ENCODE assay signal across 9 cellular contexts in the genomic region with DNA sequence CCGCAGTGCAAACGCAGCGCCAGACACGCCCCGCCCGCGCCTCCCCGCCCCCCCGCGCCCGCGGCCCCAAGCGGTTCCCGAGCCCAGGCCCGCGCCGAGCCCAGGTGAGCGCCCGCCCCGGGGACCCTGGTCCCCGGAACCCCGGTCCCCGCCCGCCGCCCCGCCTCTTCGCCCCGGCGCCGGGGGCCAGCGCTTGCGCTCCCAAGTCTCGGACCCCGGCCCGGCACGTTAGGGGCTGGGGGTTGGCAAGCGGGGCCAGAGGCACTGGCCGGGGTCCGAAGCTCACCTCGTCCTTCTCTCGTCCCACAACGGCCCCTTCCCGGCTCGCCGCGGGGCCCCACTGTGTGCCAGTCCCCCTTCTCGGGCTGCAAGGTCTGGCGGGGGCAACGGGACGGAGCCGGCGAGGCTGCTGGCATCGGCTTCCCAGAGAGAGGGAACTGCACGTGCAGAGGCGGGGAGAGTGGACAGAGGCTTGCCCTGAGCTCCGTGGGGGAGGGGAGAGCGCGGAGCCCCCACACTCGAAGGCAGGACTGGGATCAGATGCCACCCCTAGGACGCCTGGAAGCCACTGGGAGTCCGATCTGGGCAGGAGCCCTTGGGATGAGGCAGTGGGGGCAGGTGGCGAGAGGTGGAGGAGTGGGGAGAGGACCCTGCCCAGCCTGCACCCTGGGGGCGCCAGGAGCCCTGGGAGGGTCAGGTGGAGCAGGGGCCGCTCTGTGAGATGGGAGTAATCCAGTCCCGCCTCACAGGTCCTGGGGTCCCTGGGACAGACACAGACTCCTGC. TPM values are rescaled to one million over a fixed set of nuclear protein-coding genes. Genes with fewer than 3 reads are reported as not detected.
A peak's percentile ranks its signal among the peaks of the same experiment; 100 is the strongest.
DNase-seq lines count a peak whose midpoint lies in the region; ATAC-seq and TF ChIP-seq lines count a peak whose summit lies in the region.
"Had no signal": no experiment of that assay in that cellular context is flagged by ENCODE, and none has a peak within 500 bp of the region (broad histone marks: within the 10 kb centered on the region; RNA-seq: fewer than 3 reads in every experiment).

No MANE protein-coding gene starts in this region.

- H3K36me3 Mint-ChIP-seq in T-helper 2 cell treated with Interferon-gamma antibody and Interleukin-4, amounts not matched to agents 5 μg/mL and 100 μg/mL, for 36 hours (ENCODE audit: low read depth): no peaks in the 10 kb centered on the region

- H3K27me3 ChIP-seq in thoracic aorta (replicated peaks; ENCODE audit: insufficient read depth): no peaks in the 10 kb centered on the region

- H3K36me3 ChIP-seq in mesodermal cell (ENCODE audit: control insufficient read depth, insufficient read depth, low read length): no peaks in the 10 kb centered on the region
- no peaks in the 10 kb centered on the region for H3K36me3 ChIP-seq in thoracic aorta

- H3K9me3 ChIP-seq in mesodermal cell (ENCODE audit: control insufficient read depth, low read length) (no peaks in the 10 kb centered on the region), thoracic aorta (no peaks in the 10 kb centered on the region)
- H3K9me3 ChIP-seq: A549 had no signal

- no peak for TF ChIP-seq CTCF in choroid plexus epithelial cell (conservative IDR thresholded peaks at IDR 0.05; ENCODE audit: low read depth, low read length)
- TF ChIP-seq CTCF in thoracic aorta (IDR thresholded peaks at IDR 0.05): no peak

- WGBS in mesodermal cell (ENCODE audit: insufficient coverage in 2 of 2), 2 experiments: 11 to 14% methylated on average over 49 to 56 of the region's 65 CpGs

- H3K27ac Mint-ChIP-seq in T-helper 2 cell treated with Interferon-gamma antibody and Interleukin-4, amounts not matched to agents 5 μg/mL and 100 μg/mL, for 36 hours: no peak overlapping the region

- no peaks in the 10 kb centered on the region for H3K9me3 Mint-ChIP-seq in T-helper 2 cell treated with Interferon-gamma antibody and Interleukin-4, amounts not matched to agents 5 μg/mL and 100 μg/mL, for 36 hours

- H3K27ac ChIP-seq in mesodermal cell (ENCODE audit: low read depth, low read length, severe bottlenecking): no peak overlapping the region
- H3K27ac ChIP-seq in thoracic aorta: no peak overlapping the region
- H3K27ac ChIP-seq: A549 had no signal

- no peak for DNase-seq in T-helper 2 cell treated with Interferon-gamma antibody and Interleukin-4, amounts not matched to agents 5 μg/mL and 100 μg/mL, for 36 hours (ENCODE audit: low spot score)
- DNase-seq in T-helper 2 cell (no peak), choroid plexus epithelial cell (ENCODE audit: low read depth) (no peak), thoracic aorta (ENCODE audit: low spot score) (no peak), AML-193 (lab: John Stamatoyannopoulos, UW) (no peak), NCI-H1930 (lab: John Stamatoyannopoulos, UW) (no peak)

- H3K27me3 Mint-ChIP-seq in T-helper 2 cell treated with Interferon-gamma antibody and Interleukin-4, amounts not matched to agents 5 μg/mL and 100 μg/mL, for 36 hours (ENCODE audit: low read depth): peaks cover 26% of the 10 kb centered on the region

- H3K4me1 Mint-ChIP-seq in T-helper 2 cell treated with Interferon-gamma antibody and Interleukin-4, amounts not matched to agents 5 μg/mL and 100 μg/mL, for 36 hours (ENCODE audit: low read depth): peaks cover 8% of the 10 kb centered on the region

- H3K4me1 ChIP-seq in mesodermal cell (ENCODE audit: control insufficient read depth, insufficient read depth, low read length, poor library complexity, severe bottlenecking) (peaks cover 2% of the 10 kb centered on the region), thoracic aorta (ENCODE audit: control insufficient read depth in 1 of 2, low read depth in 2 of 2) (peaks cover 3 to 10% of the 10 kb centered on the region in 2 donors)
- H3K4me1 ChIP-seq: A549 had no signal

- peak overlapping the region; percentile 12 for H3K4me3 Mint-ChIP-seq in T-helper 2 cell treated with Interferon-gamma antibody and Interleukin-4, amounts not matched to agents 5 μg/mL and 100 μg/mL, for 36 hours

- peak overlapping the region; percentile 37 for H3K4me3 ChIP-seq in choroid plexus epithelial cell (ENCODE audit: low read depth, low read length)
- H3K4me3 ChIP-seq in mesodermal cell (ENCODE audit: extremely low read depth, insufficient read depth, low read length, poor library complexity, severe bottlenecking): peak overlapping the region; percentile 18
- H3K4me3 ChIP-seq in thoracic aorta: peak overlapping the region; percentile 60
- H3K4me3 ChIP-seq: A549 had no signal

- no peak for ATAC-seq in thoracic aorta (ENCODE audit: insufficient number of reproducible peaks, low FRiP score, low read depth)
- ATAC-seq in HG02610 (IDR thresholded peaks at IDR 0.05; ENCODE audit: unreplicated experiment): no peak
- ATAC-seq: A549 had no signal

RNA-seq across cellular contexts. Expression of a gene that starts 1.8 kb away (rescaled TPM):
- 0.59 TPM for polyA plus RNA-seq in mesodermal cell (2013, experiment 1 of 2)
- polyA plus RNA-seq in mesodermal cell (2013, experiment 2 of 2): 1.1 TPM
- 1 to 10 TPM; 3.4 to 5.8 TPM for total RNA-seq in thoracic aorta

RNA-seq across cellular contexts. Expression of a gene that starts 16.8 kb away (rescaled TPM):
- 28.4 TPM for polyA plus RNA-seq in mesodermal cell (2013, experiment 1 of 2)
- 21.9 TPM for polyA plus RNA-seq in mesodermal cell (2013, experiment 2 of 2)
- 100 to 1,000 TPM in 1 of 2 donors, 10 to 100 TPM in 1; 96.2 to 105 TPM for total RNA-seq in thoracic aorta

RNA-seq across cellular contexts. Expression of a gene that starts 36.6 kb away (rescaled TPM):
- polyA plus RNA-seq in mesodermal cell (2013, experiment 1 of 2): 15.6 TPM
- polyA plus RNA-seq in mesodermal cell (2013, experiment 2 of 2): 12.6 TPM
- total RNA-seq in thoracic aorta: 10 to 100 TPM; 38.3 to 60.0 TPM

RNA-seq across cellular contexts. Expression of a gene that starts 48.1 kb away (rescaled TPM):
- 36.1 TPM for polyA plus RNA-seq in mesodermal cell (2013, experiment 1 of 2)
- 32.3 TPM for polyA plus RNA-seq in mesodermal cell (2013, experiment 2 of 2)
- 10 to 100 TPM; 42.1 to 45.2 TPM for total RNA-seq in thoracic aorta

RNA-seq across cellular contexts. Expression of a gene that starts 49.7 kb away (rescaled TPM):
- polyA plus RNA-seq in mesodermal cell (2013, experiment 1 of 2): 2.5 TPM
- polyA plus RNA-seq in mesodermal cell (2013, experiment 2 of 2): 2.1 TPM
- total RNA-seq in thoracic aorta: under 1 TPM in 1 of 2 donors, not detected in 1; 0.81 TPM
